Comparison of ENCODE assay signal across 1 cellular context in genomic region chr5:113038714-113039113, GRCh38.
TF ChIP-seq lines count a peak whose summit lies in the region.

No MANE protein-coding gene starts in this region.

TF ChIP-seq in H1, 55 proteins besides CTCF, POLR2A, EP300 and RAD21 (continued from another document):
- TF ChIP-seq, protein P1, sequence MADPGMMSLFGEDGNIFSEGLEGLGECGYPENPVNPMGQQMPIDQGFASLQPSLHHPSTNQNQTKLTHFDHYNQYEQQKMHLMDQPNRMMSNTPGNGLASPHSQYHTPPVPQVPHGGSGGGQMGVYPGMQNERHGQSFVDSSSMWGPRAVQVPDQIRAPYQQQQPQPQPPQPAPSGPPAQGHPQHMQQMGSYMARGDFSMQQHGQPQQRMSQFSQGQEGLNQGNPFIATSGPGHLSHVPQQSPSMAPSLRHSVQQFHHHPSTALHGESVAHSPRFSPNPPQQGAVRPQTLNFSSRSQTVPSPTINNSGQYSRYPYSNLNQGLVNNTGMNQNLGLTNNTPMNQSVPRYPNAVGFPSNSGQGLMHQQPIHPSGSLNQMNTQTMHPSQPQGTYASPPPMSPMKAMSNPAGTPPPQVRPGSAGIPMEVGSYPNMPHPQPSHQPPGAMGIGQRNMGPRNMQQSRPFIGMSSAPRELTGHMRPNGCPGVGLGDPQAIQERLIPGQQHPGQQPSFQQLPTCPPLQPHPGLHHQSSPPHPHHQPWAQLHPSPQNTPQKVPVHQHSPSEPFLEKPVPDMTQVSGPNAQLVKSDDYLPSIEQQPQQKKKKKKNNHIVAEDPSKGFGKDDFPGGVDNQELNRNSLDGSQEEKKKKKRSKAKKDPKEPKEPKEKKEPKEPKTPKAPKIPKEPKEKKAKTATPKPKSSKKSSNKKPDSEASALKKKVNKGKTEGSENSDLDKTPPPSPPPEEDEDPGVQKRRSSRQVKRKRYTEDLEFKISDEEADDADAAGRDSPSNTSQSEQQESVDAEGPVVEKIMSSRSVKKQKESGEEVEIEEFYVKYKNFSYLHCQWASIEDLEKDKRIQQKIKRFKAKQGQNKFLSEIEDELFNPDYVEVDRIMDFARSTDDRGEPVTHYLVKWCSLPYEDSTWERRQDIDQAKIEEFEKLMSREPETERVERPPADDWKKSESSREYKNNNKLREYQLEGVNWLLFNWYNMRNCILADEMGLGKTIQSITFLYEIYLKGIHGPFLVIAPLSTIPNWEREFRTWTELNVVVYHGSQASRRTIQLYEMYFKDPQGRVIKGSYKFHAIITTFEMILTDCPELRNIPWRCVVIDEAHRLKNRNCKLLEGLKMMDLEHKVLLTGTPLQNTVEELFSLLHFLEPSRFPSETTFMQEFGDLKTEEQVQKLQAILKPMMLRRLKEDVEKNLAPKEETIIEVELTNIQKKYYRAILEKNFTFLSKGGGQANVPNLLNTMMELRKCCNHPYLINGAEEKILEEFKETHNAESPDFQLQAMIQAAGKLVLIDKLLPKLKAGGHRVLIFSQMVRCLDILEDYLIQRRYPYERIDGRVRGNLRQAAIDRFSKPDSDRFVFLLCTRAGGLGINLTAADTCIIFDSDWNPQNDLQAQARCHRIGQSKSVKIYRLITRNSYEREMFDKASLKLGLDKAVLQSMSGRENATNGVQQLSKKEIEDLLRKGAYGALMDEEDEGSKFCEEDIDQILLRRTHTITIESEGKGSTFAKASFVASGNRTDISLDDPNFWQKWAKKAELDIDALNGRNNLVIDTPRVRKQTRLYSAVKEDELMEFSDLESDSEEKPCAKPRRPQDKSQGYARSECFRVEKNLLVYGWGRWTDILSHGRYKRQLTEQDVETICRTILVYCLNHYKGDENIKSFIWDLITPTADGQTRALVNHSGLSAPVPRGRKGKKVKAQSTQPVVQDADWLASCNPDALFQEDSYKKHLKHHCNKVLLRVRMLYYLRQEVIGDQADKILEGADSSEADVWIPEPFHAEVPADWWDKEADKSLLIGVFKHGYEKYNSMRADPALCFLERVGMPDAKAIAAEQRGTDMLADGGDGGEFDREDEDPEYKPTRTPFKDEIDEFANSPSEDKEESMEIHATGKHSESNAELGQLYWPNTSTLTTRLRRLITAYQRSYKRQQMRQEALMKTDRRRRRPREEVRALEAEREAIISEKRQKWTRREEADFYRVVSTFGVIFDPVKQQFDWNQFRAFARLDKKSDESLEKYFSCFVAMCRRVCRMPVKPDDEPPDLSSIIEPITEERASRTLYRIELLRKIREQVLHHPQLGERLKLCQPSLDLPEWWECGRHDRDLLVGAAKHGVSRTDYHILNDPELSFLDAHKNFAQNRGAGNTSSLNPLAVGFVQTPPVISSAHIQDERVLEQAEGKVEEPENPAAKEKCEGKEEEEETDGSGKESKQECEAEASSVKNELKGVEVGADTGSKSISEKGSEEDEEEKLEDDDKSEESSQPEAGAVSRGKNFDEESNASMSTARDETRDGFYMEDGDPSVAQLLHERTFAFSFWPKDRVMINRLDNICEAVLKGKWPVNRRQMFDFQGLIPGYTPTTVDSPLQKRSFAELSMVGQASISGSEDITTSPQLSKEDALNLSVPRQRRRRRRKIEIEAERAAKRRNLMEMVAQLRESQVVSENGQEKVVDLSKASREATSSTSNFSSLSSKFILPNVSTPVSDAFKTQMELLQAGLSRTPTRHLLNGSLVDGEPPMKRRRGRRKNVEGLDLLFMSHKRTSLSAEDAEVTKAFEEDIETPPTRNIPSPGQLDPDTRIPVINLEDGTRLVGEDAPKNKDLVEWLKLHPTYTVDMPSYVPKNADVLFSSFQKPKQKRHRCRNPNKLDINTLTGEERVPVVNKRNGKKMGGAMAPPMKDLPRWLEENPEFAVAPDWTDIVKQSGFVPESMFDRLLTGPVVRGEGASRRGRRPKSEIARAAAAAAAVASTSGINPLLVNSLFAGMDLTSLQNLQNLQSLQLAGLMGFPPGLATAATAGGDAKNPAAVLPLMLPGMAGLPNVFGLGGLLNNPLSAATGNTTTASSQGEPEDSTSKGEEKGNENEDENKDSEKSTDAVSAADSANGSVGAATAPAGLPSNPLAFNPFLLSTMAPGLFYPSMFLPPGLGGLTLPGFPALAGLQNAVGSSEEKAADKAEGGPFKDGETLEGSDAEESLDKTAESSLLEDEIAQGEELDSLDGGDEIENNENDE (IDR thresholded peaks at IDR 0.05; ENCODE audit: insufficient replicate concordance, low read length) = no peak
- TF ChIP-seq RFX5 (IDR thresholded peaks at IDR 0.05; ENCODE audit: borderline replicate concordance, low read depth, low read length) (no peak), CBX5 (IDR thresholded peaks at IDR 0.05; ENCODE audit: low read depth, low read length) (no peak), YY1 (IDR thresholded peaks at IDR 0.05; ENCODE audit: low read depth, low read length) (no peak), CEBPB (IDR thresholded peaks at IDR 0.05; ENCODE audit: low read depth, low read length) (no peak), TEAD4 (IDR thresholded peaks at IDR 0.05; ENCODE audit: low read depth, low read length) (no peak)
